ENCODE assay signal across 37 cellular contexts in the genomic region with DNA sequence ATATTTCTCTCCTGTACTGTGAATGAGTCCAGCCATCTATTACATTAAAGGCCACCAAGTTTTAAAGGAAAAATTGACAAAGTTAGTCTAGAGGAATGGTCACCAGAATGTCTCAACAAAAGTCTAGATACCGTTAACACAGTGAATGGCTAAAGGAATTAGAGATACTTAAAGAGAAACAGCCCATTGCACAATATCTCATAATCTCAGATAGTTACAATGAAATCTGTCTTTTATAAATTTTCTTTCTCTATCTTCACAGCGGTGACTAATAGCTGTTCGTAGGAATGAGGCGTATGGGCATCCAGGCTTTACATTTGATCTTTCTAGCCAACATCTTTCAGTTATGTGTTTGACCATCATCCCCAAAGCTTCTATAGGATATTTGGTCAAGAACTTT.
"Had no signal": no experiment of that assay in that cellular context is flagged by ENCODE, and none has a peak within 500 bp of the region (broad histone marks: within the 10 kb centered on the region; RNA-seq: fewer than 3 reads in every experiment).

No MANE protein-coding gene starts in this region.

- H3K9me3 Mint-ChIP-seq: activated B cell treated with CpG ODN at 0.5 μM for 24 hours; activated CD4-positive, alpha-beta memory T cell treated with anti-CD3 and anti-CD28 coated beads for 36 hours; activated CD4-positive, alpha-beta T cell treated with anti-CD3 and anti-CD28 coated beads, Interleukin-2, amount 10 ng/mL, durations not matched to agents 24 days and 14 days; activated naive CD4-positive, alpha-beta T cell treated with anti-CD3 and anti-CD28 coated beads, Interleukin-2, amount 50 U/mL, for 24 hours; activated naive CD8-positive, alpha-beta T cell treated with anti-CD3 and anti-CD28 coated beads for 36 hours; activated naive CD8-positive, alpha-beta T cell treated with anti-CD3 and anti-CD28 coated beads, Interleukin-2, amount 50 U/mL, for 24 hours; activated T-helper 1 cell treated with anti-CD3 and anti-CD28 coated beads, Interleukin-12 subunit alpha, Interleukin-12 subunit beta, Interleukin-2, Interleukin-4 antibody, amounts not matched to agents 30 ng/mL and 10 ng/mL and 1 ng/mL, durations not matched to agents 14 hours and 24 hours and 36 hours; brain; T-helper 2 cell treated with Interferon-gamma antibody and Interleukin-4, amounts not matched to agents 5 μg/mL and 100 μg/mL, for 36 hours had no signal

- H3K27ac ChIP-seq: adrenal gland, ascending aorta, breast epithelium, cardiac muscle cell, epithelial cell of prostate, esophagus squamous epithelium, gastroesophageal sphincter, heart right ventricle, WERI-Rb-1 had no signal

- H3K4me1 ChIP-seq: adrenal gland, ascending aorta, breast epithelium, esophagus squamous epithelium, gastroesophageal sphincter had no signal

- H3K4me3 Mint-ChIP-seq: activated B cell treated with CpG ODN at 0.5 μM for 24 hours; activated CD4-positive, alpha-beta memory T cell treated with anti-CD3 and anti-CD28 coated beads for 36 hours; activated CD4-positive, alpha-beta T cell treated with anti-CD3 and anti-CD28 coated beads, Interleukin-2, amount 10 ng/mL, durations not matched to agents 24 days and 14 days; activated CD8-positive, alpha-beta memory T cell treated with anti-CD3 and anti-CD28 coated beads, Interleukin-2, amount 10 ng/mL, durations not matched to agents 7 days and 5 days; activated CD8-positive, alpha-beta T cell treated with anti-CD3 and anti-CD28 coated beads, Interleukin-2, amount 10 ng/mL, durations not matched to agents 7 days and 5 days; activated naive CD4-positive, alpha-beta T cell treated with anti-CD3 and anti-CD28 coated beads for 36 hours; activated naive CD4-positive, alpha-beta T cell treated with anti-CD3 and anti-CD28 coated beads, Interleukin-2, amount 50 U/mL, for 24 hours; activated naive CD8-positive, alpha-beta T cell treated with anti-CD3 and anti-CD28 coated beads for 36 hours; activated naive CD8-positive, alpha-beta T cell treated with anti-CD3 and anti-CD28 coated beads, Interleukin-2, amount 50 U/mL, for 24 hours; activated T-helper 1 cell treated with anti-CD3 and anti-CD28 coated beads, Interleukin-12 subunit alpha, Interleukin-12 subunit beta, Interleukin-2, Interleukin-4 antibody, amounts not matched to agents 30 ng/mL and 10 ng/mL and 1 ng/mL, durations not matched to agents 14 hours and 24 hours and 36 hours; brain; T-helper 17 cell; T-helper 2 cell treated with Interferon-gamma antibody and Interleukin-4, amounts not matched to agents 5 μg/mL and 100 μg/mL, for 36 hours had no signal

- DNase-seq: activated B cell treated with CpG ODN at 0.5 μM for 24 hours; activated CD4-positive, alpha-beta memory T cell treated with anti-CD3 and anti-CD28 coated beads for 36 hours; activated CD4-positive, alpha-beta T cell treated with anti-CD3 and anti-CD28 coated beads, Interleukin-2, amount 10 ng/mL, durations not matched to agents 24 days and 14 days; activated CD8-positive, alpha-beta memory T cell treated with anti-CD3 and anti-CD28 coated beads, Interleukin-2, amount 10 ng/mL, durations not matched to agents 7 days and 5 days; activated CD8-positive, alpha-beta memory T cell treated with anti-CD3 and anti-CD28 coated beads, Interleukin-2, amount 50 U/mL, for 4 hours; activated CD8-positive, alpha-beta T cell treated with anti-CD3 and anti-CD28 coated beads, Interleukin-2, amount 10 ng/mL, durations not matched to agents 7 days and 5 days; activated effector memory CD4-positive, alpha-beta T cell treated with anti-CD3 and anti-CD28 coated beads, Interleukin-2, amount 50 U/mL, for 16 hours; activated naive CD4-positive, alpha-beta T cell treated with anti-CD3 and anti-CD28 coated beads for 36 hours; activated naive CD8-positive, alpha-beta T cell treated with anti-CD3 and anti-CD28 coated beads for 36 hours; activated naive CD8-positive, alpha-beta T cell treated with anti-CD3 and anti-CD28 coated beads, Interleukin-2, amount 50 U/mL, for 24 hours; activated T-cell treated with anti-CD3 and anti-CD28 coated beads, Interleukin-2, amount 50 U/mL, for 1 hour; activated T-cell treated with anti-CD3 and anti-CD28 coated beads, Interleukin-2, amount 50 U/mL, for 48 hours; adrenal gland; central memory CD4-positive, alpha-beta T cell; cortex of kidney; dermis blood vessel endothelial cell; effector CD8-positive, alpha-beta T cell; esophagus squamous epithelium; foreskin melanocyte; heart right ventricle; T-helper 1 cell; T-helper 17 cell; T1000; WERI-Rb-1 had no signal

- H3K27me3 Mint-ChIP-seq: activated B cell treated with CpG ODN at 0.5 μM for 24 hours; activated CD4-positive, alpha-beta memory T cell treated with anti-CD3 and anti-CD28 coated beads for 36 hours; activated CD4-positive, alpha-beta T cell treated with anti-CD3 and anti-CD28 coated beads, Interleukin-2, amount 10 ng/mL, durations not matched to agents 24 days and 14 days; activated CD8-positive, alpha-beta memory T cell treated with anti-CD3 and anti-CD28 coated beads, Interleukin-2, amount 10 ng/mL, durations not matched to agents 7 days and 5 days; activated naive CD4-positive, alpha-beta T cell treated with anti-CD3 and anti-CD28 coated beads, Interleukin-2, amount 50 U/mL, for 24 hours; activated naive CD8-positive, alpha-beta T cell treated with anti-CD3 and anti-CD28 coated beads for 36 hours; activated naive CD8-positive, alpha-beta T cell treated with anti-CD3 and anti-CD28 coated beads, Interleukin-2, amount 50 U/mL, for 24 hours; brain; T-helper 17 cell had no signal

- H3K4me3 ChIP-seq: adrenal gland, ascending aorta, breast epithelium, cardiac muscle cell, esophagus squamous epithelium, gastroesophageal sphincter, heart right ventricle had no signal

- H3K36me3 ChIP-seq: adrenal gland, breast epithelium, cardiac muscle cell, esophagus squamous epithelium, gastroesophageal sphincter, WERI-Rb-1 had no signal

- ATAC-seq: activated CD4-positive, CD25-positive, alpha-beta regulatory T cell treated with anti-CD3 and anti-CD28 coated beads, Interleukin-2, amount 50 U/mL, for 24 hours; activated CD8-positive, alpha-beta memory T cell treated with anti-CD3 and anti-CD28 coated beads, Interleukin-2, amount 10 ng/mL, durations not matched to agents 7 days and 5 days; activated CD8-positive, alpha-beta T cell treated with anti-CD3 and anti-CD28 coated beads, Interleukin-2, amount 10 ng/mL, durations not matched to agents 7 days and 5 days; activated naive CD8-positive, alpha-beta T cell treated with anti-CD3 and anti-CD28 coated beads, Interleukin-2, amount 50 U/mL, for 24 hours; gastroesophageal sphincter; heart right ventricle; T-helper 17 cell had no signal

- H3K9me3 ChIP-seq: adrenal gland, ascending aorta, breast epithelium, esophagus squamous epithelium, gastroesophageal sphincter, heart right ventricle had no signal

- H3K27ac Mint-ChIP-seq: activated B cell treated with CpG ODN at 0.5 μM for 24 hours; activated CD4-positive, alpha-beta memory T cell treated with anti-CD3 and anti-CD28 coated beads for 36 hours; activated CD4-positive, alpha-beta T cell treated with anti-CD3 and anti-CD28 coated beads, Interleukin-2, amount 10 ng/mL, durations not matched to agents 24 days and 14 days; activated CD8-positive, alpha-beta memory T cell treated with anti-CD3 and anti-CD28 coated beads, Interleukin-2, amount 10 ng/mL, durations not matched to agents 7 days and 5 days; activated CD8-positive, alpha-beta T cell treated with anti-CD3 and anti-CD28 coated beads, Interleukin-2, amount 10 ng/mL, durations not matched to agents 7 days and 5 days; activated naive CD4-positive, alpha-beta T cell treated with anti-CD3 and anti-CD28 coated beads for 36 hours; activated naive CD4-positive, alpha-beta T cell treated with anti-CD3 and anti-CD28 coated beads, Interleukin-2, amount 50 U/mL, for 24 hours; activated naive CD8-positive, alpha-beta T cell treated with anti-CD3 and anti-CD28 coated beads for 36 hours; activated naive CD8-positive, alpha-beta T cell treated with anti-CD3 and anti-CD28 coated beads, Interleukin-2, amount 50 U/mL, for 24 hours; activated T-helper 1 cell treated with anti-CD3 and anti-CD28 coated beads, Interleukin-12 subunit alpha, Interleukin-12 subunit beta, Interleukin-2, Interleukin-4 antibody, amounts not matched to agents 30 ng/mL and 10 ng/mL and 1 ng/mL, durations not matched to agents 14 hours and 24 hours and 36 hours; activated T-helper 2 cell treated with anti-CD3 and anti-CD28 coated beads, Interferon-gamma antibody, Interleukin-2, Interleukin-4, amounts not matched to agents 10 μg/mL and 5 μg/mL and 100 μg/mL, durations not matched to agents 14 hours and 24 hours and 36 hours; brain; T-helper 17 cell; T-helper 2 cell treated with Interferon-gamma antibody and Interleukin-4, amounts not matched to agents 5 μg/mL and 100 μg/mL, for 36 hours had no signal

- FAIRE-seq: colon, endometrium had no signal

- H3K27me3 ChIP-seq: adrenal gland, ascending aorta, breast epithelium, cardiac muscle cell, esophagus squamous epithelium, gastroesophageal sphincter, heart right ventricle had no signal
